In genomic region chr15:61046291-61046690, GRCh38 we compare ENCODE assay signal across 2 cellular contexts.
TF ChIP-seq lines count a peak whose summit lies in the region.

No MANE protein-coding gene starts in this region.

TF ChIP-seq in IMR-90, 13 proteins besides CTCF, POLR2A, EP300 and RAD21:
- TF ChIP-seq CEBPB (IDR thresholded peaks at IDR 0.05; ENCODE audit: low read depth, low read length) (peak; percentile 81), CHD1 (IDR thresholded peaks at IDR 0.05; ENCODE audit: low read depth, low read length) (no peak), RFX5 (IDR thresholded peaks at IDR 0.05; ENCODE audit: low read depth, low read length) (no peak)

TF ChIP-seq in H1, 55 proteins besides CTCF, POLR2A, EP300 and RAD21:
- TF ChIP-seq CEBPB (IDR thresholded peaks at IDR 0.05; ENCODE audit: low read depth, low read length) (peak; percentile 85), SUZ12 (IDR thresholded peaks at IDR 0.05; ENCODE audit: low read length) (no peak), ASH2L (IDR thresholded peaks at IDR 0.05; ENCODE audit: low read length) (no peak), GABPA (IDR thresholded peaks at IDR 0.05; ENCODE audit: borderline replicate concordance, insufficient read depth, low read length) (no peak)
